In genomic region chr4:129377131-129377845, GRCh38 we compare ENCODE assay signal across 16 cellular contexts.
"Had no signal": no experiment of that assay in that cellular context is flagged by ENCODE, and none has a peak within 500 bp of the region (broad histone marks: within the 10 kb centered on the region; RNA-seq: fewer than 3 reads in every experiment).

No MANE protein-coding gene starts in this region.

- H3K27me3 ChIP-seq: esophagus squamous epithelium, right lobe of liver, transverse colon had no signal

- H3K4me1 Mint-ChIP-seq: activated CD4-positive, alpha-beta T cell treated with anti-CD3 and anti-CD28 coated beads, Interleukin-2, amount 10 ng/mL, durations not matched to agents 7 days and 5 days; activated naive CD4-positive, alpha-beta T cell treated with anti-CD3 and anti-CD28 coated beads, Interleukin-2, amount 10 ng/mL, durations not matched to agents 7 days and 5 days; central memory CD8-positive, alpha-beta T cell; memory B cell; stimulated activated naive B cell treated with anti-CD40 and anti-IgM and Interleukin-4, amounts not matched to agents 10 μg/mL and 1 μg/mL and 100 μg/mL, for 72 hours had no signal

- H3K27me3 Mint-ChIP-seq: stimulated activated naive B cell treated with anti-CD40 and anti-IgM and Interleukin-4, amounts not matched to agents 10 μg/mL and 1 μg/mL and 100 μg/mL, for 72 hours had no signal

- H3K4me3 ChIP-seq: esophagus squamous epithelium, prostate gland, right lobe of liver, transverse colon had no signal

- H3K27ac ChIP-seq: esophagus squamous epithelium, prostate gland, right lobe of liver, transverse colon had no signal

- ATAC-seq: natural killer cell treated with Interleukin-12 subunit alpha and Interleukin-12 subunit beta and Interleukin-15 and Interleukin-18, amount 100 ng/mL, for 72 hours; right lobe of liver; stimulated activated naive B cell treated with anti-CD40 and anti-IgM and Interleukin-4, amounts not matched to agents 10 μg/mL and 1 μg/mL and 100 μg/mL, for 72 hours had no signal

- H3K4me3 Mint-ChIP-seq: activated CD4-positive, alpha-beta T cell treated with anti-CD3 and anti-CD28 coated beads, Interleukin-2, amount 10 ng/mL, durations not matched to agents 7 days and 5 days; activated naive CD4-positive, alpha-beta T cell treated with anti-CD3 and anti-CD28 coated beads, Interleukin-2, amount 10 ng/mL, durations not matched to agents 7 days and 5 days; central memory CD8-positive, alpha-beta T cell; memory B cell; natural killer cell treated with Interleukin-12 subunit alpha and Interleukin-12 subunit beta and Interleukin-15 and Interleukin-18, amount 100 ng/mL, for 72 hours; stimulated activated naive B cell treated with anti-CD40 and anti-IgM and Interleukin-4, amounts not matched to agents 10 μg/mL and 1 μg/mL and 100 μg/mL, for 72 hours had no signal

- H3K27ac Mint-ChIP-seq: activated CD4-positive, alpha-beta T cell treated with anti-CD3 and anti-CD28 coated beads, Interleukin-2, amount 10 ng/mL, durations not matched to agents 7 days and 5 days; activated naive CD4-positive, alpha-beta T cell treated with anti-CD3 and anti-CD28 coated beads, Interleukin-2, amount 10 ng/mL, durations not matched to agents 7 days and 5 days; activated T-helper 2 cell treated with anti-CD3 and anti-CD28 coated beads, Interferon-gamma antibody, Interleukin-2, Interleukin-4, amounts not matched to agents 10 μg/mL and 5 μg/mL and 100 μg/mL, durations not matched to agents 14 hours and 24 hours and 36 hours; memory B cell; natural killer cell treated with Interleukin-12 subunit alpha and Interleukin-12 subunit beta and Interleukin-15 and Interleukin-18, amount 100 ng/mL, for 72 hours; stimulated activated naive B cell treated with anti-CD40 and anti-IgM and Interleukin-4, amounts not matched to agents 10 μg/mL and 1 μg/mL and 100 μg/mL, for 72 hours had no signal

- H3K9me3 Mint-ChIP-seq: activated CD4-positive, alpha-beta T cell treated with anti-CD3 and anti-CD28 coated beads, Interleukin-2, amount 10 ng/mL, durations not matched to agents 7 days and 5 days; activated naive CD4-positive, alpha-beta T cell treated with anti-CD3 and anti-CD28 coated beads, Interleukin-2, amount 10 ng/mL, durations not matched to agents 7 days and 5 days; activated T-helper 2 cell treated with anti-CD3 and anti-CD28 coated beads, Interferon-gamma antibody, Interleukin-2, Interleukin-4, amounts not matched to agents 10 μg/mL and 5 μg/mL and 100 μg/mL, durations not matched to agents 14 hours and 24 hours and 36 hours; central memory CD8-positive, alpha-beta T cell; memory B cell; natural killer cell treated with Interleukin-12 subunit alpha and Interleukin-12 subunit beta and Interleukin-15 and Interleukin-18, amount 100 ng/mL, for 72 hours; stimulated activated naive B cell treated with anti-CD40 and anti-IgM and Interleukin-4, amounts not matched to agents 10 μg/mL and 1 μg/mL and 100 μg/mL, for 72 hours had no signal

- H3K9me3 ChIP-seq: esophagus squamous epithelium, prostate gland, right lobe of liver, transverse colon had no signal

- DNase-seq: activated CD4-positive, alpha-beta T cell treated with anti-CD3 and anti-CD28 coated beads, Interleukin-2, amount 10 ng/mL, durations not matched to agents 7 days and 5 days; activated CD4-positive, CD25-positive, alpha-beta regulatory T cell; activated naive CD4-positive, alpha-beta T cell treated with anti-CD3 and anti-CD28 coated beads, Interleukin-2, amount 10 ng/mL, durations not matched to agents 7 days and 5 days; activated T-cell treated with anti-CD3 and anti-CD28 coated beads for 4 hours; esophagus squamous epithelium; foreskin fibroblast; occipital lobe; right lobe of liver; stimulated activated naive B cell treated with anti-CD40 and anti-IgM and Interleukin-4, amounts not matched to agents 10 μg/mL and 1 μg/mL and 100 μg/mL, for 72 hours; substantia nigra; transverse colon had no signal

- H3K36me3 ChIP-seq: esophagus squamous epithelium, prostate gland, right lobe of liver, transverse colon had no signal

- H3K36me3 Mint-ChIP-seq: activated naive CD4-positive, alpha-beta T cell treated with anti-CD3 and anti-CD28 coated beads, Interleukin-2, amount 10 ng/mL, durations not matched to agents 7 days and 5 days; memory B cell; natural killer cell treated with Interleukin-12 subunit alpha and Interleukin-12 subunit beta and Interleukin-15 and Interleukin-18, amount 100 ng/mL, for 72 hours; stimulated activated naive B cell treated with anti-CD40 and anti-IgM and Interleukin-4, amounts not matched to agents 10 μg/mL and 1 μg/mL and 100 μg/mL, for 72 hours had no signal

- H3K4me1 ChIP-seq: prostate gland, right lobe of liver, transverse colon had no signal
